14 cellular contexts compared by ENCODE assay signal in the genomic region with DNA sequence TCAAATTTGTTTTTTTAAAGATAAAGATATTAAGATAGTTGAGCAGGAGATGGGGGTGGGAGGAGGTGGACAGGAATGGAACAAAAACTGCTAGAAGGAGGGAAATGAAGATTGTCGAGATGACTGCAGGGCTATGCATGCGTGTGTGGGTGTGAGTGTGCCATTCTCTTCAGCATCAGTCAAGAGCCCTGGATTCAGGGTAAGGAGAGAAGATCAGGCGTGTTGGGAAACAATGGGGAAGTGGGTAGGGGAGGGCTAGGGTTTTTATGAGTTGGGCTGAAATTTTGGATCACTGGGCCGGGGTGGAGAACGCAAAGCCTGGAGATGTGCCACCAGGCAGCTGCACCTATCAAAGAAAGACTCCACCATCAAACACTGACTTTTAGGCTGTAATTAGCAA. TPM values are rescaled to one million over a fixed set of nuclear protein-coding genes. Genes with fewer than 3 reads are reported as not detected.
DNase-seq lines count a peak whose midpoint lies in the region; ATAC-seq and TF ChIP-seq lines count a peak whose summit lies in the region.
"Had no signal": no experiment of that assay in that cellular context is flagged by ENCODE, and none has a peak within 500 bp of the region (broad histone marks: within the 10 kb centered on the region; RNA-seq: fewer than 3 reads in every experiment).

No MANE protein-coding gene starts in this region.

- peak in 27 of 42 donors; percentile 19 to 80 (median 51) for DNase-seq in head of caudate nucleus
- no peak for DNase-seq in omental fat pad (ENCODE audit: low spot score)
- peak; percentile 58 for DNase-seq in ureter (ENCODE audit: low spot score)
- DNase-seq in SKM-1 treated with dmso at 0.1 percent for 144 hours (lab: John Stamatoyannopoulos, UW; ENCODE audit: unreplicated experiment) = no peak
- DNase-seq in T-helper 1 cell = no peak
- DNase-seq: activated CD8-positive, alpha-beta memory T cell treated with anti-CD3 and anti-CD28 coated beads for 24 hours; cortex of kidney; kidney; NCI-H146; NCI-H526 treated with DMSO at 0.1 percent for 48 hours; stimulated activated CD4-positive, alpha-beta T cell treated with anti-CD3 and anti-CD28 coated beads, Interleukin-1b, Interleukin-23, amount 100 ng/mL, for 48 hours had no signal

- ATAC-seq in SK-N-SH treated with all-trans-retinoic acid at 6 μM for 48 hours = peak; percentile 25; the same call in 2 of the 3 replicates
- peak; percentile 82 for ATAC-seq in omental fat pad (ENCODE audit: low FRiP score)
- no peak for ATAC-seq in HG03460 (IDR thresholded peaks at IDR 0.05; ENCODE audit: unreplicated experiment)
- ATAC-seq: K562 had no signal

- TF ChIP-seq CTCF in omental fat pad (IDR thresholded peaks at IDR 0.05) = no peak

- intact Hi-C loops in head of caudate nucleus (cut with DNase I) = no loop called here

TF ChIP-seq in SK-N-SH treated with all-trans-retinoic acid at 6 μM for 48 hours, 23 proteins besides CTCF, POLR2A, EP300 and RAD21:
- TF ChIP-seq ZNF8 (CRISPR knock-in tag; IDR thresholded peaks at IDR 0.05) = no peak
- TF ChIP-seq, protein P1, sequence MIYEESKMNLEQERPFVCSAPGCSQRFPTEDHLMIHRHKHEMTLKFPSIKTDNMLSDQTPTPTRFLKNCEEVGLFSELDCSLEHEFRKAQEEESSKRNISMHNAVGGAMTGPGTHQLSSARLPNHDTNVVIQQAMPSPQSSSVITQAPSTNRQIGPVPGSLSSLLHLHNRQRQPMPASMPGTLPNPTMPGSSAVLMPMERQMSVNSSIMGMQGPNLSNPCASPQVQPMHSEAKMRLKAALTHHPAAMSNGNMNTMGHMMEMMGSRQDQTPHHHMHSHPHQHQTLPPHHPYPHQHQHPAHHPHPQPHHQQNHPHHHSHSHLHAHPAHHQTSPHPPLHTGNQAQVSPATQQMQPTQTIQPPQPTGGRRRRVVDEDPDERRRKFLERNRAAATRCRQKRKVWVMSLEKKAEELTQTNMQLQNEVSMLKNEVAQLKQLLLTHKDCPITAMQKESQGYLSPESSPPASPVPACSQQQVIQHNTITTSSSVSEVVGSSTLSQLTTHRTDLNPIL (CRISPR knock-in tag; IDR thresholded peaks at IDR 0.05; ENCODE audit: low read depth) = no peak
- TF ChIP-seq ISL1 (CRISPR knock-in tag; IDR thresholded peaks at IDR 0.05) = no peak
- no peak for TF ChIP-seq ZFP3 (CRISPR knock-in tag; IDR thresholded peaks at IDR 0.05)
- TF ChIP-seq PPARA (CRISPR knock-in tag; IDR thresholded peaks at IDR 0.05; ENCODE audit: borderline replicate concordance) = no peak
- no peak for TF ChIP-seq TOX (CRISPR knock-in tag; IDR thresholded peaks at IDR 0.05; ENCODE audit: borderline replicate concordance)
- TF ChIP-seq ARNTL (CRISPR knock-in tag; IDR thresholded peaks at IDR 0.05; ENCODE audit: borderline replicate concordance, low read depth) = no peak
- no peak for TF ChIP-seq RARB (CRISPR knock-in tag; IDR thresholded peaks at IDR 0.05)
- TF ChIP-seq, protein P2, sequence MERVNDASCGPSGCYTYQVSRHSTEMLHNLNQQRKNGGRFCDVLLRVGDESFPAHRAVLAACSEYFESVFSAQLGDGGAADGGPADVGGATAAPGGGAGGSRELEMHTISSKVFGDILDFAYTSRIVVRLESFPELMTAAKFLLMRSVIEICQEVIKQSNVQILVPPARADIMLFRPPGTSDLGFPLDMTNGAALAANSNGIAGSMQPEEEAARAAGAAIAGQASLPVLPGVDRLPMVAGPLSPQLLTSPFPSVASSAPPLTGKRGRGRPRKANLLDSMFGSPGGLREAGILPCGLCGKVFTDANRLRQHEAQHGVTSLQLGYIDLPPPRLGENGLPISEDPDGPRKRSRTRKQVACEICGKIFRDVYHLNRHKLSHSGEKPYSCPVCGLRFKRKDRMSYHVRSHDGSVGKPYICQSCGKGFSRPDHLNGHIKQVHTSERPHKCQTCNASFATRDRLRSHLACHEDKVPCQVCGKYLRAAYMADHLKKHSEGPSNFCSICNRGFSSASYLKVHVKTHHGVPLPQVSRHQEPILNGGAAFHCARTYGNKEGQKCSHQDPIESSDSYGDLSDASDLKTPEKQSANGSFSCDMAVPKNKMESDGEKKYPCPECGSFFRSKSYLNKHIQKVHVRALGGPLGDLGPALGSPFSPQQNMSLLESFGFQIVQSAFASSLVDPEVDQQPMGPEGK (CRISPR knock-in tag; IDR thresholded peaks at IDR 0.05; ENCODE audit: borderline replicate concordance) = no peak
TF ChIP-seq in SK-N-SH treated with all-trans-retinoic acid at 6 μM for 48 hours: peak in this region for 0.

RNA-seq across cellular contexts. Expression of a gene that starts 4.5 kb away (rescaled TPM):
- total RNA-seq in omental fat pad = 1 to 10 TPM; 1.3 to 7.9 (median 2.6) TPM
- 25.4 TPM for total RNA-seq in ureter

Comparison
In these comparisons a context has a peak if more than half of its experiments do, and no peak if none do; other contexts are left out.
1. DNase-seq: peak in head of caudate nucleus (27 of 42) and ureter (single experiment); none in omental fat pad (single experiment), SKM-1 treated with dmso at 0.1 percent for 144 hours (single experiment) and T-helper 1 cell (0 of 5).